1 cellular context compared by ENCODE assay signal in genomic region chr19:37929512-37929911, GRCh38.
TF ChIP-seq lines count a peak whose summit lies in the region.

No MANE protein-coding gene starts in this region.

TF ChIP-seq in K562, 482 proteins besides CTCF, POLR2A, EP300 and RAD21:
- TF ChIP-seq ZKSCAN8 (CRISPR knock-in tag; IDR thresholded peaks at IDR 0.05) = no peak
- TF ChIP-seq HMBOX1 (IDR thresholded peaks at IDR 0.05) = no peak
- no peak for TF ChIP-seq GATAD2A (IDR thresholded peaks at IDR 0.05)
- no peak for TF ChIP-seq E2F3 (CRISPR knock-in tag; IDR thresholded peaks at IDR 0.05)
- TF ChIP-seq SMC3 (conservative IDR thresholded peaks at IDR 0.05; ENCODE audit: insufficient read depth, low read depth, low read length) = no peak
- no peak for TF ChIP-seq THRA (IDR thresholded peaks at IDR 0.05)
- TF ChIP-seq ZBTB17 (CRISPR knock-in tag; IDR thresholded peaks at IDR 0.05) = no peak
